ENCODE assay signal across 17 cellular contexts in the genomic region with DNA sequence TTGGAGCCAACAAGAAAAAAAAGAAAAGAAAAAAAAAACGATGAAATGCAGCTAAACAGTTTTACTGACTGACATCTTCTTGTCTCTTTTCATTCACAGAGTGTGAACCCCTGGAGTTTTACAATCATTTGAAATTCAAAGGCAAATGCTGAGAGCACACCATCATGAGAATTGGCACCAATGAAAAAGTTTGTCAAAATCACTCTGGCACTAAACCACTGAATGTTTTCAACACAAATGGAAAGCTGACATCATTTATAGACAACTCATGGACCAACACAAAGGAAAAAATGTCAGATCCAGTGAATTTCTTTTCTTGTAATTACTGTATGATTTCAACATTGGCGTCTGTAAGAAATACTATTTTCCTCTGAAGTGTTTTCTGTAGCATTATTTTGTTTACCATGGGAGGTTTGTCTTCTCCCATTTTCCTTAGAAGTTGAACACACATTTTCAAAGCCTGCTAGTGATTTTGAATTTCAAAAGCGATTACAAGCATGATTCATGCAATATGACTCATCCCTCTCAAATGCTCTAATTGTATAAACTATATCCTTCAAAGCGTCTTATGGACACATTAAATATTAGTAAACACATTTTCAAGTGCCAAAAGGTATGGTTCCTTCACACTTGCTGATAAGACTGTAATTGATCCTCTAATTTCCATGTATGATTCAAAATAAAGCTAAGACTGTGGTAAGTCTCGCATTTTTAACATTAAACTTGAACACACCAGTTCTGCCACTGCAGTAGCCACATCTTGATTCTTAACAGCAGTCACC.
DNase-seq lines count a peak whose midpoint lies in the region; ATAC-seq and TF ChIP-seq lines count a peak whose summit lies in the region.
"Had no signal": no experiment of that assay in that cellular context is flagged by ENCODE, and none has a peak within 500 bp of the region (broad histone marks: within the 10 kb centered on the region; RNA-seq: fewer than 3 reads in every experiment).

No MANE protein-coding gene starts in this region.

- ATAC-seq in HCT116 (no peak), PC-3 (no peak)
- ATAC-seq: stimulated activated naive CD8-positive, alpha-beta T cell treated with anti-CD3 and anti-CD28 coated beads, Interleukin-15, Interleukin-2, amounts not matched to agents 100 U/mL and 50 U/mL, for 24 hours had no signal

- H3K9ac ChIP-seq in HCT116 (ENCODE audit: low read length) (no peak overlapping the region), PC-3 (ENCODE audit: low read length) (no peak overlapping the region)

- H3K9me3 Mint-ChIP-seq in activated CD4-positive, alpha-beta T cell treated with anti-CD3 and anti-CD28 coated beads, Interleukin-2, amount 10 ng/mL, durations not matched to agents 7 days and 5 days, result peaks cover 5% of the 10 kb centered on the region
- H3K9me3 Mint-ChIP-seq in Calu3 (ENCODE audit: low read depth, unreplicated experiment), result peaks cover 11% of the 10 kb centered on the region

- H4K20me1 ChIP-seq in HCT116 (ENCODE audit: insufficient read depth) (no peaks in the 10 kb centered on the region), PC-3 (ENCODE audit: low read length) (no peaks in the 10 kb centered on the region)

- H3K27ac ChIP-seq in HCT116 (ENCODE audit: low read depth, low read length) (no peak overlapping the region), PC-3 (ENCODE audit: low read length) (no peak overlapping the region), brain microvascular endothelial cell (no peak overlapping the region)
- H3K27ac ChIP-seq: C4-2B, cardiac muscle cell, neutrophil had no signal

- RAD21 ChIA-PET in HCT116 (lab: Charles Lee; ENCODE audit: low non-redundant PET in 1 of 2, low total read pairs in 2 of 2, uncharacterized antibody in 2 of 2, unreplicated experiment in 2 of 2), result no interaction called here

- no peaks in the 10 kb centered on the region for H3K36me3 Mint-ChIP-seq in activated CD4-positive, alpha-beta T cell treated with anti-CD3 and anti-CD28 coated beads, Interleukin-2, amount 10 ng/mL, durations not matched to agents 7 days and 5 days (ENCODE audit: low read depth)
- H3K36me3 Mint-ChIP-seq in Calu3 (ENCODE audit: insufficient read depth, unreplicated experiment), result no peaks in the 10 kb centered on the region
- H3K36me3 Mint-ChIP-seq: activated CD4-positive, alpha-beta memory T cell treated with anti-CD3 and anti-CD28 coated beads for 36 hours had no signal

- intact Hi-C loops in HCT116 (cut with micrococcal nuclease) (no loop called here), PC-3 (cut with micrococcal nuclease) (no loop called here), Calu3 (cut with micrococcal nuclease; ENCODE audit: unreplicated experiment) (no loop called here)

- H3K27me3 Mint-ChIP-seq in activated CD4-positive, alpha-beta T cell treated with anti-CD3 and anti-CD28 coated beads, Interleukin-2, amount 10 ng/mL, durations not matched to agents 7 days and 5 days, result no peaks in the 10 kb centered on the region
- no peaks in the 10 kb centered on the region for H3K27me3 Mint-ChIP-seq in Calu3 (ENCODE audit: unreplicated experiment)
- H3K27me3 Mint-ChIP-seq: activated CD4-positive, alpha-beta memory T cell treated with anti-CD3 and anti-CD28 coated beads for 36 hours had no signal

- in situ Hi-C loops in brain microvascular endothelial cell (cut with HindIII; ENCODE audit: low pct_ligation_motif_present, low sequenced_read_pairs), result no loop called here

- H2AFZ ChIP-seq in HCT116 (ENCODE audit: low read depth, low read length, poor library complexity, severe bottlenecking), result no peak overlapping the region
- no peak overlapping the region for H2AFZ ChIP-seq in PC-3 (ENCODE audit: low read length)

- H3K4me3 ChIP-seq in HCT116 (replicated peaks in 1 of 2; ENCODE audit: low read depth in 1 of 2, low read length in 2 of 2), result no peak overlapping the region
- H3K4me3 ChIP-seq in PC-3 (ENCODE audit: low read length), result no peak overlapping the region
- H3K4me3 ChIP-seq in epithelial cell of proximal tubule (ENCODE audit: low read depth, low read length), result no peak overlapping the region
- H3K4me3 ChIP-seq in brain microvascular endothelial cell (ENCODE audit: low read depth, low read length), result no peak overlapping the region
- H3K4me3 ChIP-seq: cardiac muscle cell, lung had no signal

- no peak for TF ChIP-seq RAD21 in HCT116 (IDR thresholded peaks at IDR 0.05; ENCODE audit: low read depth)

- H3K36me3 ChIP-seq in HCT116 (ENCODE audit: control insufficient read depth in 1 of 2, insufficient read depth in 2 of 2, low read length in 2 of 2) (no peaks in the 10 kb centered on the region), PC-3 (ENCODE audit: low read depth, low read length) (no peaks in the 10 kb centered on the region), brain microvascular endothelial cell (replicated peaks) (no peaks in the 10 kb centered on the region)
- H3K36me3 ChIP-seq: cardiac muscle cell, neutrophil had no signal

- no peaks in the 10 kb centered on the region for H3K4me1 Mint-ChIP-seq in activated CD4-positive, alpha-beta T cell treated with anti-CD3 and anti-CD28 coated beads, Interleukin-2, amount 10 ng/mL, durations not matched to agents 7 days and 5 days
- no peaks in the 10 kb centered on the region for H3K4me1 Mint-ChIP-seq in Calu3 (ENCODE audit: low read depth, unreplicated experiment)

- no peaks in the 10 kb centered on the region for H3K4me1 ChIP-seq in HCT116 (ENCODE audit: control insufficient read depth in 1 of 2, insufficient read depth in 2 of 2, low read length in 2 of 2)
- H3K4me1 ChIP-seq in PC-3 (ENCODE audit: insufficient read depth, low read length), result no peaks in the 10 kb centered on the region

- H3K4me3 Mint-ChIP-seq in activated CD4-positive, alpha-beta T cell treated with anti-CD3 and anti-CD28 coated beads, Interleukin-2, amount 10 ng/mL, durations not matched to agents 7 days and 5 days, result no peak overlapping the region
- no peak overlapping the region for H3K4me3 Mint-ChIP-seq in Calu3 (ENCODE audit: low read depth, unreplicated experiment)
- H3K4me3 Mint-ChIP-seq: activated CD4-positive, alpha-beta memory T cell treated with anti-CD3 and anti-CD28 coated beads for 36 hours had no signal

- no peak for TF ChIP-seq POLR2A in HCT116 (IDR thresholded peaks at IDR 0.05; ENCODE audit: borderline replicate concordance, extremely low read depth, insufficient read depth, insufficient read length)

- peaks cover 0 to 10% of the 10 kb centered on the region in 2 experiments; a peak in 2 of 4 replicates for H3K9me3 ChIP-seq in HCT116 (ENCODE audit: control insufficient read depth in 1 of 2, insufficient read depth in 1 of 2, low read depth in 1 of 2, low read length in 2 of 2)
- 0 out of 2 replicates have a peak, but pooled peaks cover 3% of the 10 kb centered on the region for H3K9me3 ChIP-seq in PC-3 (ENCODE audit: low read length)
- H3K9me3 ChIP-seq: neutrophil had no signal

- no peak for TF ChIP-seq CTCF in HCT116 (IDR thresholded peaks at IDR 0.05 in 2 of 3, conservative IDR thresholded peaks at IDR 0.05 in 1 of 3; ENCODE audit: borderline replicate concordance in 1 of 3, insufficient read depth in 1 of 3, low read depth in 2 of 3, low read length in 2 of 3)
- TF ChIP-seq CTCF in PC-3 (conservative IDR thresholded peaks at IDR 0.05; ENCODE audit: low read depth, low read length), result no peak
- no peak for TF ChIP-seq CTCF in epithelial cell of proximal tubule (conservative IDR thresholded peaks at IDR 0.05; ENCODE audit: low read depth, low read length)
- no peak for TF ChIP-seq CTCF in Calu3 (IDR thresholded peaks at IDR 0.05; ENCODE audit: unreplicated experiment)
- no peak for TF ChIP-seq CTCF in brain microvascular endothelial cell (IDR thresholded peaks at IDR 0.05; ENCODE audit: low read depth, low read length, missing control alignments)

- DNase-seq in HCT116 (ENCODE audit: low read depth, low spot score), result no peak
- peak; percentile 36 for DNase-seq in PC-3
- DNase-seq in epithelial cell of proximal tubule (ENCODE audit: low read depth), result peak; percentile 63
- peak; percentile 5 for DNase-seq in pons (ENCODE audit: low spot score)
- DNase-seq in activated CD4-positive, alpha-beta T cell treated with anti-CD3 and anti-CD28 coated beads, Interleukin-2, amount 10 ng/mL, durations not matched to agents 7 days and 5 days, result no peak
- DNase-seq in Calu3, result no peak
- no peak for DNase-seq in brain microvascular endothelial cell
- DNase-seq: activated CD4-positive, alpha-beta memory T cell treated with anti-CD3 and anti-CD28 coated beads for 36 hours; GOT3; hippocampal formation; NCI-H2171; stimulated activated naive CD8-positive, alpha-beta T cell treated with anti-CD3 and anti-CD28 coated beads, Interleukin-15, Interleukin-2, amounts not matched to agents 100 U/mL and 50 U/mL, for 24 hours had no signal

- H3K4me2 ChIP-seq in HCT116 (ENCODE audit: low read length), result no peak overlapping the region
- H3K4me2 ChIP-seq in PC-3 (ENCODE audit: low read length), result no peak overlapping the region

- no peaks in the 10 kb centered on the region for H3K79me2 ChIP-seq in HCT116 (ENCODE audit: insufficient read depth, low read length)
- no peaks in the 10 kb centered on the region for H3K79me2 ChIP-seq in PC-3 (ENCODE audit: low read length)

- no TSS peak for BruUV-seq in HCT116 (replicated peaks; lab: Mats Ljungman, UMichigan)
- no TSS peak for BruUV-seq in PC-3 (replicated peaks; lab: Mats Ljungman, UMichigan)
- no TSS peak for BruUV-seq in Calu3 (replicated peaks; lab: Mats Ljungman, UMichigan)

- H3K27me3 ChIP-seq in HCT116 (ENCODE audit: insufficient read depth, low read length) (no peaks in the 10 kb centered on the region), PC-3 (ENCODE audit: low read length) (no peaks in the 10 kb centered on the region), brain microvascular endothelial cell (replicated peaks) (no peaks in the 10 kb centered on the region)
- H3K27me3 ChIP-seq: cardiac muscle cell, neutrophil had no signal

- H3K9me2 ChIP-seq in HCT116 (ENCODE audit: insufficient read depth) (no peaks in the 10 kb centered on the region), PC-3 (replicated peaks; ENCODE audit: low read length) (no peaks in the 10 kb centered on the region)

- H3K27ac Mint-ChIP-seq in activated CD4-positive, alpha-beta T cell treated with anti-CD3 and anti-CD28 coated beads, Interleukin-2, amount 10 ng/mL, durations not matched to agents 7 days and 5 days, result no peak overlapping the region
- no peak overlapping the region for H3K27ac Mint-ChIP-seq in Calu3 (ENCODE audit: unreplicated experiment)
- H3K27ac Mint-ChIP-seq: activated CD4-positive, alpha-beta memory T cell treated with anti-CD3 and anti-CD28 coated beads for 36 hours; activated T-helper 2 cell treated with anti-CD3 and anti-CD28 coated beads, Interferon-gamma antibody, Interleukin-2, Interleukin-4, amounts not matched to agents 10 μg/mL and 5 μg/mL and 100 μg/mL, durations not matched to agents 14 hours and 24 hours and 36 hours had no signal

- CTCF ChIA-PET in HCT116 (lab: Charles Lee), result no interaction called here
- CTCF ChIA-PET in PC-3 (lab: Charles Lee), result no interaction called here
- CTCF ChIA-PET in activated CD4-positive, alpha-beta T cell treated with anti-CD3 and anti-CD28 coated beads, Interleukin-2, amount 10 ng/mL, durations not matched to agents 7 days and 5 days (lab: Charles Lee), result no interaction called here
- CTCF ChIA-PET in Calu3 (lab: Charles Lee), result no interaction called here

- no peaks in the 10 kb centered on the region for H3F3A ChIP-seq in PC-3 (ENCODE audit: low read length, unreplicated experiment)

- POLR2A ChIA-PET in HCT116 (lab: Charles Lee), result no interaction called here
- POLR2A ChIA-PET in PC-3 (lab: Charles Lee; ENCODE audit: unreplicated experiment), result no interaction called here
- POLR2A ChIA-PET in activated CD4-positive, alpha-beta T cell treated with anti-CD3 and anti-CD28 coated beads, Interleukin-2, amount 10 ng/mL, durations not matched to agents 7 days and 5 days (lab: Charles Lee), result no interaction called here

Comparison
In these comparisons a context has a peak if more than half of its experiments do, and no peak if none do; other contexts are left out.
1. DNase-seq: peak in PC-3 (single experiment), epithelial cell of proximal tubule (single experiment) and pons (single experiment); none in HCT116 (single experiment), activated CD4-positive, alpha-beta T cell treated with anti-CD3 and anti-CD28 coated beads, Interleukin-2, amount 10 ng/mL, durations not matched to agents 7 days and 5 days (single experiment), Calu3 (single experiment) and brain microvascular endothelial cell (single experiment).